ENCODE assay signal across 8 cellular contexts in the genomic region with DNA sequence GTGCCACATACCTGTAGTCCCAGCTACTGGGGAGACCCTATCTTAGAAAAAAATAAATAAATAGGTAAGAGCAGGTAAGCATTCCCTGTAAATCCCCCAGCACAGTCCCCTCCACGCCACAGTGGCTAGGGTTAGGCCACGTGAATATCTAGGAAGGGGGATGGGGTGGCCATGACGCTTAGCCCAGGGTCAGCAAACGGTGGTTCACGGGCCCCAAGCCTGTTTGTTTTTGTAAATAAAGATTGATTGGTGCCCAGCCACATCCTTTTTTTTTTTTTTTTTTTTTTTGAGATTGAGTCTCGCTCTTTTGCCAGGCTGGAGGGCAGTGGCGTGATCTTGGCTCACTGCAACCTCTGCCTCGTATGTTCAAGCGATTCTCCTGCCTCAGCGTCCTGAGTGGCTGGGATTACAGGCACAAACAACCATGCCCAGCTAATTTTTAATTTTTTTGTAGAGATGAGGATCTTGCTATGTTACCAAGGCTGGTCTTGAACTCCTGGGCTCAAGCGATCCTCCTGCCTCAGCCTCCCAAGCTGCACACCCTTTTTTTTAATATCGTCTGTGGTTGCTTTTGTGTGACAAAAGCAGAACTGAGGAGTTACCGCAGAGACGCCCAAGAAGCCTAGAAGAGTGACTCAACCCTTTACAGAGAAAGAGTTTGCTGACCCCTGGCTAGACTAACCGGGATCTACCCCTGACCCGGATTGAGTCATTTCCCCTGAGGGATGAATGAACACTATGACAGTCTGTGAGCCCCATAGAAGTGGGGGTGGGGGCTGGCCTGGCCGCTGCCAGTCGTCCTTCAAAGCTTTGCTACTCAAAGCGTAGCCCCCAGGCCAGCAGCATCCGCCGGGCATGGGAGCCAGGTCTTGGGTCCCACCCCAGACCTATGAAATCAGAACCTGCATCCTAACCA.
DNase-seq lines count a peak whose midpoint lies in the region; ATAC-seq and TF ChIP-seq lines count a peak whose summit lies in the region.

No MANE protein-coding gene starts in this region.

- H3K4me2 ChIP-seq in BLaER1 = peak overlapping the region; percentile 63

- peak; percentile 34 to 58 for DNase-seq in HAP-1 (ENCODE audit: low spot score in 2 of 2)
- DNase-seq in SKM-1 treated with dmso at 0.1 percent for 144 hours (lab: John Stamatoyannopoulos, UW; ENCODE audit: unreplicated experiment) = peak; percentile 82
- DNase-seq in fibroblast of the aortic adventitia (ENCODE audit: low read depth) = peak; percentile 65
- no peak for DNase-seq in osteocyte (ENCODE audit: extremely low spot score, unreplicated experiment)
- DNase-seq in occipital lobe (lab: John Stamatoyannopoulos, UW) = no peak
- no peak for DNase-seq in NCI-H2081 treated with DMSO at 0.1 percent for 48 hours (lab: John Stamatoyannopoulos, UW)

- no peaks in the 10 kb centered on the region for H3K27me3 Mint-ChIP-seq in osteocyte (ENCODE audit: unreplicated experiment)

- peak overlapping the region; percentile 48; the same call in 1 of the 2 replicates for H3K27ac ChIP-seq in BLaER1

- H3K27me3 ChIP-seq in BLaER1 = no peaks in the 10 kb centered on the region
- H3K27me3 ChIP-seq in HAP-1 (ENCODE audit: low read depth) = no peaks in the 10 kb centered on the region

- H3K9me3 ChIP-seq in BLaER1 (no peaks in the 10 kb centered on the region), HAP-1 (no peaks in the 10 kb centered on the region)

- H3K36me3 Mint-ChIP-seq in osteocyte (ENCODE audit: unreplicated experiment) = no peaks in the 10 kb centered on the region

- H3K27ac Mint-ChIP-seq in osteocyte (ENCODE audit: unreplicated experiment) = peak overlapping the region; percentile 82

- peak; percentile 25 for TF ChIP-seq CTCF in fibroblast of the aortic adventitia (IDR thresholded peaks at IDR 0.05; ENCODE audit: insufficient read depth, low read length)
- TF ChIP-seq CTCF in osteocyte (IDR thresholded peaks at IDR 0.05) = peak; percentile 49

- no peak overlapping the region for H3K4me3 ChIP-seq in BLaER1
- no peak overlapping the region for H3K4me3 ChIP-seq in HAP-1
- H3K4me3 ChIP-seq in fibroblast of the aortic adventitia (ENCODE audit: low read depth, low read length) = no peak overlapping the region

- H3K4me1 ChIP-seq in BLaER1 (peaks cover 95% of the 10 kb centered on the region), HAP-1 (peaks cover 33% of the 10 kb centered on the region)

- H3K4me1 Mint-ChIP-seq in osteocyte (ENCODE audit: unreplicated experiment) = peaks cover 73% of the 10 kb centered on the region

- no peaks in the 10 kb centered on the region for H3K9me3 Mint-ChIP-seq in osteocyte (ENCODE audit: unreplicated experiment)

- H3K9ac ChIP-seq in BLaER1 = no peak overlapping the region

- no peak overlapping the region for H3K4me3 Mint-ChIP-seq in osteocyte (ENCODE audit: unreplicated experiment)

- H3K36me3 ChIP-seq in BLaER1 (no peaks in the 10 kb centered on the region), HAP-1 (replicated peaks) (no peaks in the 10 kb centered on the region)

- in situ Hi-C loops in HAP-1 (cut with MboI; ENCODE audit: low sequenced_read_pairs) = no loop called here

- ATAC-seq in GM18868 (IDR thresholded peaks at IDR 0.05; ENCODE audit: unreplicated experiment) = no peak

- H4K20me1 ChIP-seq in BLaER1 = no peaks in the 10 kb centered on the region

Comparison
In these comparisons a context has a peak if more than half of its experiments do, and no peak if none do; other contexts are left out.
1. DNase-seq: peak in HAP-1 (2 of 2), SKM-1 treated with dmso at 0.1 percent for 144 hours (single experiment) and fibroblast of the aortic adventitia (single experiment); none in osteocyte (single experiment), occipital lobe (single experiment) and NCI-H2081 treated with DMSO at 0.1 percent for 48 hours (single experiment).